26 cellular contexts compared by ENCODE assay signal in genomic region chr4:95705323-95705722, GRCh38.
"Had no signal": no experiment of that assay in that cellular context is flagged by ENCODE, and none has a peak within 500 bp of the region (broad histone marks: within the 10 kb centered on the region; RNA-seq: fewer than 3 reads in every experiment).

No MANE protein-coding gene starts in this region.

- H3K9me3 ChIP-seq: testis, thoracic aorta, thyroid gland, tibial artery, transverse colon, upper lobe of right lung, uterus, vagina had no signal

- H3K36me3 ChIP-seq: stomach, suprapubic skin, thoracic aorta, thyroid gland, tibial artery, tibial nerve, transverse colon, upper lobe of left lung, upper lobe of right lung, uterus, vagina had no signal

- H3K27me3 ChIP-seq: stomach, suprapubic skin, testis, thyroid gland, tibial artery, tibial nerve, transverse colon, upper lobe of left lung, upper lobe of right lung, uterus, vagina had no signal

- H3K27ac ChIP-seq: stomach, suprapubic skin, testis, thoracic aorta, thyroid gland, tibial artery, tibial nerve, transverse colon, upper lobe of left lung, upper lobe of right lung, uterus, vagina had no signal

- ATAC-seq: stimulated activated effector memory CD8-positive, alpha-beta T cell treated with anti-CD3 and anti-CD28 coated beads, Interleukin-12 subunit alpha, Interleukin-12 subunit beta, amount 100 ng/mL, for 72 hours; stimulated activated memory B cell treated with anti-CD40 and anti-IgM and Interleukin-4, amounts not matched to agents 10 μg/mL and 1 μg/mL and 100 μg/mL, for 72 hours; stimulated activated naive B cell treated with anti-CD40 and anti-IgM and Interleukin-4, amounts not matched to agents 10 μg/mL and 1 μg/mL and 100 μg/mL, for 72 hours; stimulated activated naive CD8-positive, alpha-beta T cell treated with anti-CD3 and anti-CD28 coated beads, Interleukin-15, amount 100 ng/mL, for 72 hours; stimulated activated naive CD8-positive, alpha-beta T cell treated with anti-CD3 and anti-CD28 coated beads, Interleukin-15, Interleukin-2, amounts not matched to agents 100 U/mL and 50 U/mL, for 24 hours; upper lobe of right lung had no signal

- H3K4me3 ChIP-seq: stomach, suprapubic skin, testis, thoracic aorta, thyroid gland, tibial artery, tibial nerve, transverse colon, upper lobe of left lung, upper lobe of right lung, uterus, vagina had no signal

- DNase-seq: stimulated activated CD4-positive, alpha-beta T cell treated with anti-CD3 and anti-CD28 coated beads, Interleukin-2, amount 100 ng/mL, for 48 hours; stimulated activated CD4-positive, alpha-beta T cell treated with anti-CD3 and anti-CD28 coated beads, Interleukin-4, amount 100 ng/mL, for 1 hour; stimulated activated CD4-positive, alpha-beta T cell treated with anti-CD3 and anti-CD28 coated beads, Interleukin-4, amount 100 ng/mL, for 24 hours; stimulated activated CD4-positive, alpha-beta T cell treated with anti-CD3 and anti-CD28 coated beads, Interleukin-4, amount 100 ng/mL, for 4 hours; stimulated activated CD8-positive, alpha-beta memory T cell treated with anti-CD3 and anti-CD28 coated beads, Interleukin-4, amount 100 ng/mL, for 48 hours; stimulated activated naive B cell treated with anti-CD40 and anti-IgM and Interleukin-4, amounts not matched to agents 10 μg/mL and 1 μg/mL and 100 μg/mL, for 72 hours; stimulated activated naive CD4-positive, alpha-beta T cell; stimulated activated naive CD4-positive, alpha-beta T cell treated with Interleukin-2 at 50 U/mL for 16 hours; stimulated activated naive CD8-positive, alpha-beta T cell treated with anti-CD3 and anti-CD28 coated beads, Interleukin-15, amount 100 ng/mL, for 72 hours; stimulated activated naive CD8-positive, alpha-beta T cell treated with anti-CD3 and anti-CD28 coated beads, Interleukin-15, Interleukin-2, amounts not matched to agents 100 U/mL and 50 U/mL, for 24 hours; stomach; substantia nigra; thyroid gland; tibial artery; transverse colon; trophoblast cell; upper lobe of left lung; upper lobe of right lung; uterus had no signal

- H3K4me1 ChIP-seq: stomach, suprapubic skin, thyroid gland, tibial nerve, transverse colon, upper lobe of left lung, upper lobe of right lung, uterus, vagina had no signal
